ENCODE assay signal across 24 cellular contexts in genomic region chr2:237542001-237542704, GRCh38. TPM values are rescaled to one million over a fixed set of nuclear protein-coding genes. Genes with fewer than 3 reads are reported as not detected.
"Had no signal": no experiment of that assay in that cellular context is flagged by ENCODE, and none has a peak within 500 bp of the region (broad histone marks: within the 10 kb centered on the region; RNA-seq: fewer than 3 reads in every experiment).

No MANE protein-coding gene starts in this region.

- H3K27me3 Mint-ChIP-seq: activated CD8-positive, alpha-beta T cell treated with anti-CD3 and anti-CD28 coated beads for 36 hours had no signal

- H3K36me3 Mint-ChIP-seq: activated naive CD4-positive, alpha-beta T cell treated with anti-CD3 and anti-CD28 coated beads, Interleukin-2, amount 50 U/mL, for 72 hours had no signal

- H3K4me1 ChIP-seq: SJSA1 had no signal

- H3K4me2 ChIP-seq: PC-9 had no signal

- H3K4me3 Mint-ChIP-seq: activated CD8-positive, alpha-beta T cell treated with anti-CD3 and anti-CD28 coated beads for 36 hours; activated T-cell treated with anti-CD3 and anti-CD28 coated beads, Interleukin-2, amount 50 U/mL, for 72 hours; T-helper 1 cell treated with Interleukin-12 subunit alpha and Interleukin-12 subunit beta and Interleukin-4 antibody, amounts not matched to agents 30 μg/mL and 1 μg/mL, for 36 hours had no signal

- H3K27ac ChIP-seq: brain microvascular endothelial cell, cardiac muscle cell, PC-9, SJSA1 had no signal

- H3K27me3 ChIP-seq: brain microvascular endothelial cell, cardiac muscle cell, SJSA1 had no signal

- H3K4me3 ChIP-seq: cardiac muscle cell, PC-9, SJSA1 had no signal

- ATAC-seq: activated CD4-positive, CD25-positive, alpha-beta regulatory T cell treated with anti-CD3 and anti-CD28 coated beads, Interleukin-2, amount 50 U/mL, for 24 hours; activated CD8-positive, alpha-beta T cell treated with anti-CD3 and anti-CD28 coated beads for 36 hours; activated naive CD4-positive, alpha-beta T cell treated with anti-CD3 and anti-CD28 coated beads, Interleukin-2, amount 50 U/mL, for 72 hours; activated T-cell treated with anti-CD3 and anti-CD28 coated beads, Interleukin-2, amount 50 U/mL, for 72 hours had no signal

- H2AFZ ChIP-seq: PC-9 had no signal

- H3K27ac Mint-ChIP-seq: activated CD8-positive, alpha-beta T cell treated with anti-CD3 and anti-CD28 coated beads for 36 hours; activated naive CD4-positive, alpha-beta T cell treated with anti-CD3 and anti-CD28 coated beads, Interleukin-2, amount 50 U/mL, for 72 hours; activated T-cell treated with anti-CD3 and anti-CD28 coated beads, Interleukin-2, amount 50 U/mL, for 72 hours; T-helper 1 cell treated with Interleukin-12 subunit alpha and Interleukin-12 subunit beta and Interleukin-4 antibody, amounts not matched to agents 30 μg/mL and 1 μg/mL, for 36 hours had no signal

- H3K9me3 Mint-ChIP-seq: activated CD8-positive, alpha-beta T cell treated with anti-CD3 and anti-CD28 coated beads for 36 hours; activated naive CD4-positive, alpha-beta T cell treated with anti-CD3 and anti-CD28 coated beads, Interleukin-2, amount 50 U/mL, for 72 hours; activated T-cell treated with anti-CD3 and anti-CD28 coated beads, Interleukin-2, amount 50 U/mL, for 72 hours; T-helper 1 cell treated with Interleukin-12 subunit alpha and Interleukin-12 subunit beta and Interleukin-4 antibody, amounts not matched to agents 30 μg/mL and 1 μg/mL, for 36 hours had no signal

- H3K36me3 ChIP-seq: cardiac muscle cell, SJSA1 had no signal

- H3K9me3 ChIP-seq: SJSA1 had no signal

- DNase-seq: activated CD4-positive, alpha-beta T cell treated with anti-CD3 and anti-CD28 coated beads for 4 hours; activated CD8-positive, alpha-beta memory T cell treated with anti-CD3 and anti-CD28 coated beads, Interleukin-2, amount 50 U/mL, for 4 hours; activated CD8-positive, alpha-beta T cell treated with anti-CD3 and anti-CD28 coated beads for 36 hours; activated naive CD4-positive, alpha-beta T cell treated with Interleukin-2 at 50 U/mL for 16 hours; activated T-cell treated with anti-CD3 and anti-CD28 coated beads, Interleukin-2, amount 50 U/mL, for 72 hours; amygdala; brain microvascular endothelial cell; KG1; NCI-H1092 treated with DMSO at 0.1 percent for 48 hours; NCI-H1417 treated with DMSO at 0.1 percent for 48 hours; NCI-H1694; NCI-H2029; NCI-H446; NCI-H524; PC-9; SHP77; SW 1271 had no signal

RNA-seq across cellular contexts. Expression of gene PRLH, which starts 24.2 kb away (rescaled TPM):
- total RNA-seq: activated CD8-positive, alpha-beta T cell treated with anti-CD3 and anti-CD28 coated beads for 36 hours; activated naive CD4-positive, alpha-beta T cell treated with anti-CD3 and anti-CD28 coated beads, Interleukin-2, amount 50 U/mL, for 72 hours; activated T-cell treated with anti-CD3 and anti-CD28 coated beads, Interleukin-2, amount 50 U/mL, for 72 hours; cardiac muscle cell; MCF 10A; PC-9; RPMI7951; SJSA1 had no signal
- polyA plus RNA-seq: cardiac muscle cell had no signal

RNA-seq across cellular contexts. Expression of gene MLPH, which starts 55.1 kb away (rescaled TPM):
- total RNA-seq: activated CD8-positive, alpha-beta T cell treated with anti-CD3 and anti-CD28 coated beads for 36 hours; activated naive CD4-positive, alpha-beta T cell treated with anti-CD3 and anti-CD28 coated beads, Interleukin-2, amount 50 U/mL, for 72 hours had no signal
